1 cellular context compared by ENCODE assay signal in the genomic region with DNA sequence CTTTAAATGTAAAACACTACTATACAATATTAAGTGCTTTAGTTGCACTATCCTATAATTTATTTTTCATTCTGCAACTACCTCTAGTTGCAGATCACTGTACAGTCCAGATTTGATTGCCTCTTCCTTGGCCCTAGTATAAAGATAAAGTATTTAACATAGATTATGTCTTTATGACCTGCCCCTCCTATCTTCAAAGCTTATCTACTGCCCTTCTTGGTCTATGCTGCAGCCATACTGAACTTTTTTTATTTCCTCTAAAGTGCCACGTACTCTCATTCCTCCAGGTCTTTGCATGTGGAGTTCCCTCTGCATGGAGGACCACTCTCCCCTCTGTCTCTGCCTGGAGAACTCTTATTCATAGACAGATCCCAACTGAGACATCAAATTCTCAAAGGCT.
TF ChIP-seq lines count a peak whose summit lies in the region.

No MANE protein-coding gene starts in this region.

TF ChIP-seq in IMR-90, 13 proteins besides CTCF, POLR2A, EP300 and RAD21 (continued from another document):
- TF ChIP-seq NFE2L2 (IDR thresholded peaks at IDR 0.05; ENCODE audit: low read depth, low read length), result no peak
- no peak for TF ChIP-seq CHD1 (IDR thresholded peaks at IDR 0.05; ENCODE audit: low read depth, low read length)
- no peak for TF ChIP-seq RFX5 (IDR thresholded peaks at IDR 0.05; ENCODE audit: low read depth, low read length)
- TF ChIP-seq FOS (IDR thresholded peaks at IDR 0.05; ENCODE audit: low read depth, low read length), result no peak
